15 cellular contexts compared by ENCODE assay signal in the genomic region with DNA sequence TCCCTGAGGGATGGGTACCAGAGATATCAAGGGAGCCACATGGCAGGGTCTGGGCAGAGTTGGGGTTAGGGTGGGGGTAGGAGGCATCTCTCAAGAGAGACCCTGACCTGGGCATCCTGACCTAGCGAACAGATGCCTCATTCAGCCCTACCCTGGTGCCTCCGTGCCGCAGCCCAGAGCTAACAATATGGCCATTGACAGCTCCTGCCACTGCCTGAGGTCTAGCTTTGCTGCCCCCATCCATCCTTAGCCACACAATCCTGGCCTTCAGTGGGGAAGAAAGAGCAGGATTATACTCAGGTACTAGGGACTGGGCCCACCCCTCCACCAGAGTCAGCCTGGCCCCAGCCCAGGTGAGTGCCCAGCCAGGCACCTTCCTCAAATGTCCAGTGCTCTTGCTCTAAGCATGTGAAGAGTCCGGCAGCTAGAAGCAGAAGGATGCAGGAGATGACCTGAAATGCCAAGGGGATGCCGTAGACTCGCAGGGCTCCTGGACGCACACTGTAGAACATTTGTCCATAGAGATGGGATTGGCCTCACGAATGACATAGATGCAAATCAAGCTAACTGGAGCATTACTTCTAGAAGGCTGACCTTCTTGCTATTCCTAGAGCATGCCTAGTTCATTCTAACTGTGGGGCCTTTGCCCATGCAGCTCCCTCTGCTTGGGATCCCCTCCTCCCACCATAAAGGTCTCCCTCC.
"Had no signal": no experiment of that assay in that cellular context is flagged by ENCODE, and none has a peak within 500 bp of the region (broad histone marks: within the 10 kb centered on the region; RNA-seq: fewer than 3 reads in every experiment).

No MANE protein-coding gene starts in this region.

- H3K36me3 ChIP-seq: heart left ventricle, prostate gland, stomach had no signal

- DNase-seq: cerebellar nuclear complex; endodermal cell; hippocampal formation; kidney glomerular epithelial cell; mammary epithelial cell; naive thymus-derived CD4-positive, alpha-beta T cell; nephron progenitor cell; occipital lobe; stimulated activated CD4-positive, alpha-beta T cell treated with anti-CD3 and anti-CD28 coated beads, Interleukin-15, amount 100 ng/mL, for 24 hours; stimulated activated CD4-positive, alpha-beta T cell treated with anti-CD3 and anti-CD28 coated beads, Interleukin-1b, Interleukin-23, amount 100 ng/mL, for 48 hours; stimulated activated CD4-positive, alpha-beta T cell treated with anti-CD3 and anti-CD28 coated beads, Interleukin-4, amount 100 ng/mL, for 24 hours; stomach had no signal

- H3K79me2 ChIP-seq: parathyroid adenoma had no signal

- H3K4me1 ChIP-seq: prostate gland had no signal

- H3K4me3 ChIP-seq: heart left ventricle, prostate gland, stomach had no signal

- H3K27ac ChIP-seq: parathyroid adenoma, prostate gland had no signal

- H3K27me3 ChIP-seq: heart left ventricle had no signal

- H3K9ac ChIP-seq: parathyroid adenoma had no signal

- H3K9me3 ChIP-seq: heart left ventricle, prostate gland, stomach had no signal
